ENCODE assay signal across 1 cellular context in genomic region chr1:203795382-203796222, GRCh38.
TF ChIP-seq lines count a peak whose summit lies in the region.

Gene ZBED6, plus strand, starts transcription at chr1:203795623. Its CDS starts 1,900 bp downstream, at chr1:203797523.
Gene ZC3H11A, plus strand, starts transcription at chr1:203795623. Its CDS starts 21,448 bp downstream, at chr1:203817071.

TF ChIP-seq in HEK293, 187 proteins besides CTCF, POLR2A, EP300 and RAD21 (continued from another document):
- peak; percentile 93 for TF ChIP-seq ZBTB11 (tag by site-specific recombination; conservative IDR thresholded peaks at IDR 0.05; ENCODE audit: low read depth)
- peak; percentile 97 for TF ChIP-seq ZNF76 (tag by site-specific recombination; IDR thresholded peaks at IDR 0.05; ENCODE audit: borderline replicate concordance, low read depth)
- TF ChIP-seq ZNF747 (tag by site-specific recombination; IDR thresholded peaks at IDR 0.05) = no peak
TF ChIP-seq in HEK293: peak in this region for 44.
